17 cellular contexts compared by ENCODE assay signal in genomic region chr3:14758893-14759292, GRCh38. TPM values are rescaled to one million over a fixed set of nuclear protein-coding genes. Genes with fewer than 3 reads are reported as not detected.
DNase-seq lines count a peak whose midpoint lies in the region; ATAC-seq and TF ChIP-seq lines count a peak whose summit lies in the region.
"Had no signal": no experiment of that assay in that cellular context is flagged by ENCODE, and none has a peak within 500 bp of the region (broad histone marks: within the 10 kb centered on the region; RNA-seq: fewer than 3 reads in every experiment).

No MANE protein-coding gene starts in this region.

- 56% methylated on average over 5 of the region's 5 CpGs for WGBS in SK-N-SH (ENCODE audit: low lambda C conversion rate)

- H3K4me1 Mint-ChIP-seq in endothelial cell (ENCODE audit: unreplicated experiment), result peaks cover 65% of the 10 kb centered on the region
- peaks cover 5% of the 10 kb centered on the region for H3K4me1 Mint-ChIP-seq in activated T-helper 1 cell treated with anti-CD3 and anti-CD28 coated beads, Interleukin-12 subunit alpha, Interleukin-12 subunit beta, Interleukin-2, Interleukin-4 antibody, amounts not matched to agents 30 ng/mL and 10 ng/mL and 1 ng/mL, durations not matched to agents 14 hours and 24 hours and 36 hours (ENCODE audit: low read depth)

- H3K4me3 ChIP-seq in mucosa of descending colon, result no peak overlapping the region
- no peak overlapping the region for H3K4me3 ChIP-seq in upper lobe of right lung
- H3K4me3 ChIP-seq in SK-N-SH (ENCODE audit: low read depth in 2 of 2, low read length in 1 of 2), result no peak overlapping the region
- H3K4me3 ChIP-seq: GM23248 had no signal

- no peak overlapping the region for H3K9ac ChIP-seq in SK-N-SH
- H3K9ac ChIP-seq: GM23248 had no signal

- CTCF ChIA-PET in SK-N-SH (lab: Yijun Ruan, JAX), result no interaction called here

- no peaks in the 10 kb centered on the region for H4K20me1 ChIP-seq in SK-N-SH (ENCODE audit: insufficient read depth)

- H3K9me3 ChIP-seq in mucosa of descending colon (no peaks in the 10 kb centered on the region), upper lobe of right lung (no peaks in the 10 kb centered on the region), SK-N-SH (no peaks in the 10 kb centered on the region)

- no peak overlapping the region for H3K27ac ChIP-seq in upper lobe of right lung
- H3K27ac ChIP-seq in SK-N-SH (ENCODE audit: low read depth in 2 of 2, low read length in 1 of 2), result no peak overlapping the region
- H3K27ac ChIP-seq: GM23248 had no signal

- no peak overlapping the region for H2AFZ ChIP-seq in SK-N-SH (ENCODE audit: low read depth)
- H2AFZ ChIP-seq: GM23248 had no signal

- no peaks in the 10 kb centered on the region for H3K27me3 ChIP-seq in upper lobe of right lung
- H3K27me3 ChIP-seq in SK-N-SH (ENCODE audit: insufficient read depth), result no peaks in the 10 kb centered on the region

- H3K9me2 ChIP-seq in SK-N-SH, result no peaks in the 10 kb centered on the region

- H3K4me2 ChIP-seq in SK-N-SH, result no peak overlapping the region

- ATAC-seq in mucosa of descending colon, result peak; percentile 78
- ATAC-seq in upper lobe of right lung, result peak; percentile 11
- ATAC-seq: HCT116 had no signal

- DNase-seq in endothelial cell (ENCODE audit: low spot score), result no peak
- DNase-seq in mucosa of descending colon, result peak in 1 of 3 donors; percentile 20
- no peak for DNase-seq in upper lobe of right lung
- no peak for DNase-seq in activated T-helper 1 cell treated with anti-CD3 and anti-CD28 coated beads, Interleukin-12 subunit alpha, Interleukin-12 subunit beta, Interleukin-2, Interleukin-4 antibody, amounts not matched to agents 30 ng/mL and 10 ng/mL and 1 ng/mL, durations not matched to agents 14 hours and 24 hours and 36 hours (ENCODE audit: low spot score)
- DNase-seq in SK-N-SH, result no peak
- DNase-seq in stimulated activated naive CD4-positive, alpha-beta T cell (lab: John Stamatoyannopoulos, UW), result no peak
- DNase-seq: C1 segment of cervical spinal cord; Calu3; CD4-positive, alpha-beta memory T cell; COR-L47; DND-41; GM23248; H9 had no signal

- H3K4me1 ChIP-seq in mucosa of descending colon (ENCODE audit: low read depth), result no peaks in the 10 kb centered on the region
- H3K4me1 ChIP-seq in upper lobe of right lung, result no peaks in the 10 kb centered on the region
- no peaks in the 10 kb centered on the region; a peak in 1 of 4 replicates for H3K4me1 ChIP-seq in SK-N-SH (ENCODE audit: control insufficient read depth in 1 of 2, insufficient read depth in 2 of 2, low read depth in 1 of 2, low read length in 1 of 2)

- H3K27me3 Mint-ChIP-seq in endothelial cell (ENCODE audit: unreplicated experiment), result peaks cover 21% of the 10 kb centered on the region
- peaks cover 6% of the 10 kb centered on the region for H3K27me3 Mint-ChIP-seq in activated T-helper 1 cell treated with anti-CD3 and anti-CD28 coated beads, Interleukin-12 subunit alpha, Interleukin-12 subunit beta, Interleukin-2, Interleukin-4 antibody, amounts not matched to agents 30 ng/mL and 10 ng/mL and 1 ng/mL, durations not matched to agents 14 hours and 24 hours and 36 hours (ENCODE audit: insufficient read depth)

- H3F3A ChIP-seq in SK-N-SH (replicated peaks; ENCODE audit: insufficient read depth), result no peaks in the 10 kb centered on the region

- H3K9me3 Mint-ChIP-seq in endothelial cell (ENCODE audit: unreplicated experiment), result no peaks in the 10 kb centered on the region
- H3K9me3 Mint-ChIP-seq in activated T-helper 1 cell treated with anti-CD3 and anti-CD28 coated beads, Interleukin-12 subunit alpha, Interleukin-12 subunit beta, Interleukin-2, Interleukin-4 antibody, amounts not matched to agents 30 ng/mL and 10 ng/mL and 1 ng/mL, durations not matched to agents 14 hours and 24 hours and 36 hours, result no peaks in the 10 kb centered on the region
- H3K9me3 Mint-ChIP-seq: CD4-positive, alpha-beta memory T cell; H9 had no signal

- POLR2A ChIA-PET in SK-N-SH (lab: Yijun Ruan, JAX), result no interaction called here

- intact Hi-C loops in mucosa of descending colon (cut with DNase I, micrococcal nuclease), result no loop called here
- intact Hi-C loops in upper lobe of right lung (cut with DNase I), result no loop called here
- intact Hi-C loops in activated T-helper 1 cell treated with anti-CD3 and anti-CD28 coated beads, Interleukin-12 subunit alpha, Interleukin-12 subunit beta, Interleukin-2, Interleukin-4 antibody, amounts not matched to agents 30 ng/mL and 10 ng/mL and 1 ng/mL, durations not matched to agents 14 hours and 24 hours and 36 hours (cut with micrococcal nuclease), result no loop called here

- H3K4me3 Mint-ChIP-seq in endothelial cell (ENCODE audit: unreplicated experiment), result peak overlapping the region; percentile 42
- H3K4me3 Mint-ChIP-seq in activated T-helper 1 cell treated with anti-CD3 and anti-CD28 coated beads, Interleukin-12 subunit alpha, Interleukin-12 subunit beta, Interleukin-2, Interleukin-4 antibody, amounts not matched to agents 30 ng/mL and 10 ng/mL and 1 ng/mL, durations not matched to agents 14 hours and 24 hours and 36 hours, result no peak overlapping the region
- H3K4me3 Mint-ChIP-seq: CD4-positive, alpha-beta memory T cell; H9 had no signal

- TF ChIP-seq EP300 in SK-N-SH (IDR thresholded peaks at IDR 0.05; ENCODE audit: borderline replicate concordance in 1 of 2, low read depth in 1 of 2, low read length in 1 of 2), result no peak

- H3K36me3 Mint-ChIP-seq in endothelial cell (ENCODE audit: low read depth, unreplicated experiment), result peaks cover 5% of the 10 kb centered on the region
- peaks cover 2% of the 10 kb centered on the region for H3K36me3 Mint-ChIP-seq in activated T-helper 1 cell treated with anti-CD3 and anti-CD28 coated beads, Interleukin-12 subunit alpha, Interleukin-12 subunit beta, Interleukin-2, Interleukin-4 antibody, amounts not matched to agents 30 ng/mL and 10 ng/mL and 1 ng/mL, durations not matched to agents 14 hours and 24 hours and 36 hours (ENCODE audit: low read depth)
- H3K36me3 Mint-ChIP-seq: CD4-positive, alpha-beta memory T cell had no signal

- TF ChIP-seq RAD21 in SK-N-SH (IDR thresholded peaks at IDR 0.05; ENCODE audit: low read length), result no peak

- H3K27ac Mint-ChIP-seq in endothelial cell (ENCODE audit: unreplicated experiment), result peak overlapping the region; percentile 48
- no peak overlapping the region for H3K27ac Mint-ChIP-seq in activated T-helper 1 cell treated with anti-CD3 and anti-CD28 coated beads, Interleukin-12 subunit alpha, Interleukin-12 subunit beta, Interleukin-2, Interleukin-4 antibody, amounts not matched to agents 30 ng/mL and 10 ng/mL and 1 ng/mL, durations not matched to agents 14 hours and 24 hours and 36 hours
- H3K27ac Mint-ChIP-seq: H9 had no signal

- TF ChIP-seq CTCF in endothelial cell (IDR thresholded peaks at IDR 0.05; ENCODE audit: unreplicated experiment) (no peak), mucosa of descending colon (IDR thresholded peaks at IDR 0.05) (no peak), upper lobe of right lung (IDR thresholded peaks at IDR 0.05) (no peak), SK-N-SH (IDR thresholded peaks at IDR 0.05) (no peak)

- H3K36me3 ChIP-seq in mucosa of descending colon (ENCODE audit: low read depth) (no peaks in the 10 kb centered on the region), upper lobe of right lung (no peaks in the 10 kb centered on the region), SK-N-SH (replicated peaks in 1 of 2; ENCODE audit: control insufficient read depth in 1 of 2, insufficient read depth in 2 of 2, low read length in 1 of 2) (no peaks in the 10 kb centered on the region)

- H3K79me2 ChIP-seq in SK-N-SH (ENCODE audit: insufficient read depth), result no peaks in the 10 kb centered on the region

TF ChIP-seq in SK-N-SH, 30 proteins besides CTCF, POLR2A, EP300 and RAD21 (continues in another document):
- no peak for TF ChIP-seq MXI1 (IDR thresholded peaks at IDR 0.05; ENCODE audit: low read depth, low read length)
- no peak for TF ChIP-seq IRF3 (IDR thresholded peaks at IDR 0.05; ENCODE audit: low read depth, low read length)
- TF ChIP-seq MEF2A (IDR thresholded peaks at IDR 0.05; ENCODE audit: borderline replicate concordance, low read depth), result no peak
- no peak for TF ChIP-seq TAF1 (IDR thresholded peaks at IDR 0.05; ENCODE audit: borderline replicate concordance, low read depth, low read length)
- no peak for TF ChIP-seq RXRA (IDR thresholded peaks at IDR 0.05; ENCODE audit: borderline replicate concordance, low read depth)
- no peak for TF ChIP-seq JUND (IDR thresholded peaks at IDR 0.05)
- no peak for TF ChIP-seq NRF1 (IDR thresholded peaks at IDR 0.05; ENCODE audit: low read depth, low read length)

RNA-seq across cellular contexts. Expression of gene FGD5, which starts 59.9 kb away (rescaled TPM):
- total RNA-seq in endothelial cell (ENCODE audit: unreplicated experiment), result 294 TPM
- 10 to 100 TPM in 1 of 3 donors, 1 to 10 TPM in 2; 6.1 to 15.1 (median 9.2) TPM for total RNA-seq in mucosa of descending colon
- 84.2 TPM for total RNA-seq in upper lobe of right lung
- not detected in 2 replicates for total RNA-seq in activated T-helper 1 cell treated with anti-CD3 and anti-CD28 coated beads, Interleukin-12 subunit alpha, Interleukin-12 subunit beta, Interleukin-2, Interleukin-4 antibody, amounts not matched to agents 30 ng/mL and 10 ng/mL and 1 ng/mL, durations not matched to agents 14 hours and 24 hours and 36 hours
- polyA plus RNA-seq in SK-N-SH (2012; rRNA removed), result not detected in 2 replicates
- polyA plus RNA-seq in SK-N-SH (2012; cell fraction: cytosol; rRNA removed), result 0.01 TPM in 1 of 2 replicates, not detected in the other
- polyA plus RNA-seq in SK-N-SH (2012; cell fraction: nucleus; rRNA removed), result not detected in 2 replicates
- total RNA-seq: A172, A673, Calu3, GM23248 had no signal
- polyA plus RNA-seq: BJ; CD4-positive, alpha-beta memory T cell; GM23248 had no signal
